ENCODE assay signal across 8 cellular contexts in the genomic region with DNA sequence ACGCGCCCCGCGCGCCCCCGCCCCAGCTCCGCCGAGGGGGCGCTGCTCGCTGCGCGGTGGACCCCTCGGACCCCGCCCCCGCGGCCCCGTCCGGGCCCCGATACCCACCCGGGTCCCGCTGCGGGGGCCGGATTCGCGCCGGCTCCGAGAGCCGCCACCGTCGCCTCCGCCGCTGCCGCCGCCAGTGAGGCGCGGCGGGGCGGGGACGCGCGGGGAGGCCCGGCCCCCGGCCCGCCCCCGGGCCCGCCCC. TPM values are rescaled to one million over a fixed set of nuclear protein-coding genes. Genes with fewer than 3 reads are reported as not detected.
A peak's percentile ranks its signal among the peaks of the same experiment; 100 is the strongest.
DNase-seq lines count a peak whose midpoint lies in the region; ATAC-seq and TF ChIP-seq lines count a peak whose summit lies in the region.

A gene with protein sequence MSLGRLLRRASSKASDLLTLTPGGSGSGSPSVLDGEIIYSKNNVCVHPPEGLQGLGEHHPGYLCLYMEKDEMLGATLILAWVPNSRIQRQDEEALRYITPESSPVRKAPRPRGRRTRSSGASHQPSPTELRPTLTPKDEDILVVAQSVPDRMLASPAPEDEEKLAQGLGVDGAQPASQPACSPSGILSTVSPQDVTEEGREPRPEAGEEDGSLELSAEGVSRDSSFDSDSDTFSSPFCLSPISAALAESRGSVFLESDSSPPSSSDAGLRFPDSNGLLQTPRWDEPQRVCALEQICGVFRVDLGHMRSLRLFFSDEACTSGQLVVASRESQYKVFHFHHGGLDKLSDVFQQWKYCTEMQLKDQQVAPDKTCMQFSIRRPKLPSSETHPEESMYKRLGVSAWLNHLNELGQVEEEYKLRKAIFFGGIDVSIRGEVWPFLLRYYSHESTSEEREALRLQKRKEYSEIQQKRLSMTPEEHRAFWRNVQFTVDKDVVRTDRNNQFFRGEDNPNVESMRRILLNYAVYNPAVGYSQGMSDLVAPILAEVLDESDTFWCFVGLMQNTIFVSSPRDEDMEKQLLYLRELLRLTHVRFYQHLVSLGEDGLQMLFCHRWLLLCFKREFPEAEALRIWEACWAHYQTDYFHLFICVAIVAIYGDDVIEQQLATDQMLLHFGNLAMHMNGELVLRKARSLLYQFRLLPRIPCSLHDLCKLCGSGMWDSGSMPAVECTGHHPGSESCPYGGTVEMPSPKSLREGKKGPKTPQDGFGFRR (minus strand): TSS at position 186 of the 250 bp plus-strand sequence. CDS start 22,325 bp downstream, outside the sequence.

- no peaks in the 10 kb centered on the region for H3K27me3 ChIP-seq in H9 (ENCODE audit: insufficient read depth, low read length)
- no peaks in the 10 kb centered on the region for H3K27me3 ChIP-seq in WERI-Rb-1 (ENCODE audit: insufficient read depth, low read depth, severe bottlenecking)
- no peaks in the 10 kb centered on the region for H3K27me3 ChIP-seq in prostate gland (replicated peaks; ENCODE audit: insufficient read depth)

- no peak within 1 kb of the TSS for H3T11ph ChIP-seq in H9 (ENCODE audit: low read length)

- peaks cover 29% of the 10 kb centered on the region; the same call in 1 of the 2 replicates for H3K79me2 ChIP-seq in H9 (ENCODE audit: insufficient read depth, low read length)

- no peaks in the 10 kb centered on the region for H3K9me3 ChIP-seq in H9 (ENCODE audit: control insufficient read depth, low read depth, low read length)
- no peaks in the 10 kb centered on the region for H3K9me3 ChIP-seq in WERI-Rb-1 (ENCODE audit: severe bottlenecking)
- H3K9me3 ChIP-seq in prostate gland: no peaks in the 10 kb centered on the region

- H2BK15ac ChIP-seq in H9 (ENCODE audit: low read depth, low read length): no peak within 1 kb of the TSS

- peak within 1 kb of the TSS; percentile 79 for H3K9ac ChIP-seq in H9 (ENCODE audit: extremely low read depth, insufficient read length, low read length)

- no peak within 1 kb of the TSS for H2AK5ac ChIP-seq in H9 (ENCODE audit: insufficient read length, low read length)

- no peaks in the 10 kb centered on the region for H3K27me3 Mint-ChIP-seq in H9 (ENCODE audit: low read depth)

- H3K23ac ChIP-seq in H9 (ENCODE audit: insufficient read length, low read depth, low read length): no peak within 1 kb of the TSS

- no CpG with 5 or more reads among the region's 46 CpGs for WGBS in H9 (ENCODE audit: extremely low coverage, insufficient read length, low lambda C conversion rate)
- no CpG with 5 or more reads among the region's 46 CpGs for WGBS in prostate gland

- H3K36me3 Mint-ChIP-seq in H9 (ENCODE audit: insufficient read depth in 1 of 3, low read depth in 3 of 3): peaks cover 3 to 10% (median 7%) of the 10 kb centered on the region in 3 experiments; a peak in 5 of 7 replicates

- no peak within 1 kb of the TSS for H4K5ac ChIP-seq in H9 (ENCODE audit: insufficient read length, low read depth, low read length)

- intact Hi-C loops in Right ventricle myocardium inferior (cut with DNase I): loop anchor here (2.0 kb wide), 1 partner anchor 27 kb away; no protein-coding TSS in a partner anchor
- intact Hi-C loops in prostate gland (cut with DNase I): loop anchor here (5.0 kb wide), 1 partner anchor 67 kb away; a partner anchor contains a TSS

- H2BK12ac ChIP-seq in H9 (ENCODE audit: insufficient read length, low read depth, low read length): no peak within 1 kb of the TSS

- H3K4ac ChIP-seq in H9 (ENCODE audit: low read depth, low read length): no peak within 1 kb of the TSS

- no peak within 1 kb of the TSS for H2BK5ac ChIP-seq in H9 (ENCODE audit: insufficient read length, low read length)

- H3K9me3 Mint-ChIP-seq in H9: no peaks in the 10 kb centered on the region

- TF ChIP-seq CTCF in H9 (conservative IDR thresholded peaks at IDR 0.05) (no peak), WERI-Rb-1 (IDR thresholded peaks at IDR 0.05; ENCODE audit: low read depth, low read length) (no peak), prostate gland (IDR thresholded peaks at IDR 0.05) (no peak)

- H4K8ac ChIP-seq in H9 (replicated peaks; ENCODE audit: insufficient read length, low read depth, low read length): no peak within 1 kb of the TSS

- H4K20me1 ChIP-seq in H9 (ENCODE audit: control insufficient read depth, insufficient read depth, insufficient read length): peaks cover 2% of the 10 kb centered on the region

- H4K91ac ChIP-seq in H9 (ENCODE audit: insufficient read length, low read depth, low read length): no peak within 1 kb of the TSS

- no peak within 1 kb of the TSS for H3K56ac ChIP-seq in H9 (ENCODE audit: insufficient read length, low read depth, low read length)

- H2BK120ac ChIP-seq in H9 (ENCODE audit: low read depth, low read length, poor library complexity, severe bottlenecking): no peak within 1 kb of the TSS

- peak within 1 kb of the TSS; percentile 95 to 96 for H3K4me3 Mint-ChIP-seq in H9

- no peak for DNase-seq in H9
- no peak for DNase-seq in WERI-Rb-1
- DNase-seq in Right ventricle myocardium inferior (ENCODE audit: missing footprints): no peak
- DNase-seq in prostate gland (ENCODE audit: low spot score): no peak
- DNase-seq in effector CD4-positive, alpha-beta T cell: no peak
- no peak for DNase-seq in NCI-H1417 (lab: John Stamatoyannopoulos, UW)
- DNase-seq in NOMO-1 treated with DMSO at 0.1 percent for 48 hours (lab: John Stamatoyannopoulos, UW; ENCODE audit: unreplicated experiment): no peak

- peak within 1 kb of the TSS; percentile 94 for H3K18ac ChIP-seq in H9 (ENCODE audit: insufficient read length, low read depth, low read length)

- peak within 1 kb of the TSS; percentile 96 for H3K14ac ChIP-seq in H9 (ENCODE audit: insufficient read depth, low read length)

- H2BK20ac ChIP-seq in H9 (ENCODE audit: low read depth, low read length, poor library complexity, severe bottlenecking): no peak within 1 kb of the TSS

- peaks cover 12% of the 10 kb centered on the region for H3K23me2 ChIP-seq in H9 (ENCODE audit: insufficient read length, low read depth, low read length, poor library complexity, severe bottlenecking)

- peaks cover 7% of the 10 kb centered on the region for H3K79me1 ChIP-seq in H9 (ENCODE audit: insufficient read depth, low read depth, low read length, poor library complexity, severe bottlenecking)

- H3K4me3 ChIP-seq in WERI-Rb-1 (ENCODE audit: low read depth, low read length): peak within 1 kb of the TSS; percentile 74
- peak within 1 kb of the TSS; percentile 47 to 55 for H3K4me3 ChIP-seq in prostate gland

- TF ChIP-seq POLR2A in prostate gland (IDR thresholded peaks at IDR 0.05): no peak

- ATAC-seq in Right ventricle myocardium inferior: no peak
- ATAC-seq in HG02938 (IDR thresholded peaks at IDR 0.05; ENCODE audit: unreplicated experiment): no peak

- no peaks in the 10 kb centered on the region; the same call in 1 of the 2 replicates for H3K4me1 ChIP-seq in H9 (ENCODE audit: insufficient read depth, low read length)
- peaks cover 5% of the 10 kb centered on the region for H3K4me1 ChIP-seq in prostate gland (replicated peaks)

- peak within 1 kb of the TSS; percentile 43 to 98 (median 93) for H3K27ac Mint-ChIP-seq in H9

- H2AFZ ChIP-seq in H9 (ENCODE audit: low read length): no peak within 1 kb of the TSS

- peak within 1 kb of the TSS; percentile 91 for H3K4me2 ChIP-seq in H9 (ENCODE audit: insufficient read depth, insufficient read length, low read length)

- H3K36me3 ChIP-seq in WERI-Rb-1: peaks cover 17% of the 10 kb centered on the region
- no peaks in the 10 kb centered on the region for H3K36me3 ChIP-seq in prostate gland

- peaks cover 30 to 39% of the 10 kb centered on the region in 2 experiments for H3K4me1 Mint-ChIP-seq in H9

- H3K27ac ChIP-seq in H9 (ENCODE audit: insufficient read length, low read depth, low read length): no peak within 1 kb of the TSS
- peak within 1 kb of the TSS; percentile 93 for H3K27ac ChIP-seq in WERI-Rb-1
- H3K27ac ChIP-seq in prostate gland: peak within 1 kb of the TSS; percentile 82 to 91

RNA-seq across cellular contexts. Expression of the gene that starts here (rescaled TPM):
- 82.7 and 85.8 TPM in 2 replicates for total RNA-seq in H9 (2021)
- total RNA-seq in Right ventricle myocardium inferior: 16.3 TPM
- total RNA-seq in prostate gland: 10 to 100 TPM; 29.1 to 41.9 TPM
